ENCODE assay signal across 8 cellular contexts in genomic region chr13:44917589-44918322, GRCh38.
DNase-seq lines count a peak whose midpoint lies in the region; FAIRE-seq and TF ChIP-seq lines count a peak whose summit lies in the region.

No MANE protein-coding gene starts in this region.

- H3K79me2 ChIP-seq in MM.1S (ENCODE audit: low read length) (no peaks in the 10 kb centered on the region), neural progenitor cell (ENCODE audit: low read depth) (no peaks in the 10 kb centered on the region)

- no peaks in the 10 kb centered on the region for H3K9me3 ChIP-seq in MM.1S (replicated peaks; ENCODE audit: insufficient read depth, low read length)
- H3K9me3 ChIP-seq in neural progenitor cell (ENCODE audit: low read depth), result no peaks in the 10 kb centered on the region
- H3K9me3 ChIP-seq in stomach smooth muscle (ENCODE audit: control insufficient read depth in 2 of 2, low read length in 2 of 2), result no peaks in the 10 kb centered on the region

- H3K4me1 ChIP-seq in MM.1S (ENCODE audit: low read length) (no peaks in the 10 kb centered on the region), neural progenitor cell (no peaks in the 10 kb centered on the region), stomach smooth muscle (ENCODE audit: control insufficient read depth, insufficient read depth, low read length) (peaks cover 30% of the 10 kb centered on the region)

- H3K36me3 Mint-ChIP-seq in neural progenitor cell, result peaks cover 2% of the 10 kb centered on the region

- H3K4me3 ChIP-seq in MM.1S (ENCODE audit: low read length) (peak overlapping the region; percentile 80), neural progenitor cell (peak overlapping the region; percentile 61), stomach smooth muscle (ENCODE audit: low read length in 2 of 2) (peak overlapping the region; percentile 67 to 78)

- H3K9me3 Mint-ChIP-seq in neural progenitor cell, result no peaks in the 10 kb centered on the region

- peaks cover 6% of the 10 kb centered on the region for H3K27me3 Mint-ChIP-seq in neural progenitor cell (ENCODE audit: insufficient read depth, low read depth)

- H3K27ac Mint-ChIP-seq in neural progenitor cell, result no peak overlapping the region

- no peak overlapping the region for H3K4me3 Mint-ChIP-seq in neural progenitor cell

- peak overlapping the region; percentile 92 for H2AFZ ChIP-seq in MM.1S (ENCODE audit: low read length)
- H2AFZ ChIP-seq in neural progenitor cell (replicated peaks), result peak overlapping the region; percentile 91

- H4K20me1 ChIP-seq in MM.1S (ENCODE audit: insufficient read depth, low read length), result no peaks in the 10 kb centered on the region
- H4K20me1 ChIP-seq in neural progenitor cell (ENCODE audit: low read depth), result no peaks in the 10 kb centered on the region

- peak overlapping the region; percentile 87 for H3K27ac ChIP-seq in MM.1S (ENCODE audit: low read length)
- H3K27ac ChIP-seq in neural progenitor cell, result peak overlapping the region; percentile 78
- H3K27ac ChIP-seq in stomach smooth muscle (ENCODE audit: low read length), result peak overlapping the region; percentile 98

- in situ Hi-C loops in G401 (cut with HindIII; ENCODE audit: low sequenced_read_pairs), result no loop called here

- DNase-seq in G401 (ENCODE audit: low spot score) (peak; percentile 97), HCEC 1CT (peak; percentile 97), MM.1S (peak; percentile 94), SIG-M5 treated with dmso at 0.1 percent for 504 hours (lab: John Stamatoyannopoulos, UW; ENCODE audit: unreplicated experiment) (peak; percentile 97), frontal cortex (ENCODE audit: low spot score in 2 of 2) (peak; percentile 58 to 68), neural progenitor cell (ENCODE audit: low spot score) (peak; percentile 98)
- peak; percentile 96 to 98 (median 96) for DNase-seq in activated naive CD4-positive, alpha-beta T cell (lab: John Stamatoyannopoulos, UW)

- no peaks in the 10 kb centered on the region for H3K27me3 ChIP-seq in MM.1S (replicated peaks; ENCODE audit: insufficient read depth, low read length)
- H3K27me3 ChIP-seq in neural progenitor cell, result no peaks in the 10 kb centered on the region
- H3K27me3 ChIP-seq in stomach smooth muscle (ENCODE audit: control insufficient read depth in 1 of 2, insufficient read depth in 2 of 2, low read length in 2 of 2), result no peaks in the 10 kb centered on the region

- peak overlapping the region; percentile 74 for H3K9ac ChIP-seq in MM.1S (ENCODE audit: low read length)
- H3K9ac ChIP-seq in neural progenitor cell, result no peak overlapping the region
- H3K9ac ChIP-seq in stomach smooth muscle (ENCODE audit: low read length in 2 of 2), result peak overlapping the region; percentile 80 to 94

- no peaks in the 10 kb centered on the region for H3K9me2 ChIP-seq in MM.1S (replicated peaks; ENCODE audit: insufficient read depth, low read length)

- H3K4me2 ChIP-seq in MM.1S (ENCODE audit: low read depth, low read length), result peak overlapping the region; percentile 84
- H3K4me2 ChIP-seq in neural progenitor cell, result peak overlapping the region; percentile 75

- TF ChIP-seq CTCF in MM.1S (IDR thresholded peaks at IDR 0.05; ENCODE audit: low read length) (peak; percentile 29), neural progenitor cell (IDR thresholded peaks at IDR 0.05) (peak; percentile 51)

- FAIRE-seq in frontal cortex (lab: Jason Lieb, UNC), result no peak

- H3K36me3 ChIP-seq in MM.1S (replicated peaks; ENCODE audit: insufficient read depth, low read length) (no peaks in the 10 kb centered on the region), neural progenitor cell (no peaks in the 10 kb centered on the region), stomach smooth muscle (ENCODE audit: control insufficient read depth in 2 of 2, insufficient read depth in 2 of 2, low read length in 2 of 2) (no peaks in the 10 kb centered on the region)

- peaks cover 12% of the 10 kb centered on the region for H3K4me1 Mint-ChIP-seq in neural progenitor cell

- peaks cover 15% of the 10 kb centered on the region for H3F3A ChIP-seq in MM.1S (ENCODE audit: insufficient read depth, low read length)
- peaks cover 27% of the 10 kb centered on the region for H3F3A ChIP-seq in neural progenitor cell (ENCODE audit: low read depth)

Comparison
In these comparisons a context has a peak if more than half of its experiments do, and no peak if none do; other contexts are left out.
1. Peak in every context shown above with its lines: DNase-seq, H3K4me3 ChIP-seq and H3K27ac ChIP-seq.